In the genomic region with DNA sequence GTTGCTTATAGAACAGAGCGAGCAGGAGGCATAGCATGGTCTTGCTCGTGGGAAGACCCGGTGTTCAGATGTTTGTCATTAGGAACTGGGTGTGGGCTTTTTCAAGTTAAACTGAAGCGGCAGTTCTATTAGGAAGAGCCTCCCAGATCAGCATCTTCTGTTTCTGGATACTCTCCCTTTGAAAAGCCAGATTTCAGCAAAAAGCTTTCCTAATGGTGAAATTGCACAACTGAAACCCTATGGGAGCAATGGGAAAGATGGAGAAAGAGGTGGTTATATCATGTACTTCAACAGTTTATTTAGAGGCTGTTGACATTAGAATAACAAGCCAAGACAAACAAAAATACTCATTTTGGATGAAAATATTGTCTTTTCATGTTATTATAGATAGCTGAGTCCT, we compare ENCODE assay signal across 17 cellular contexts. TPM values are rescaled to one million over a fixed set of nuclear protein-coding genes. Genes with fewer than 3 reads are reported as not detected.
"Had no signal": no experiment of that assay in that cellular context is flagged by ENCODE, and none has a peak within 500 bp of the region (broad histone marks: within the 10 kb centered on the region; RNA-seq: fewer than 3 reads in every experiment).

No MANE protein-coding gene starts in this region.

RNA-seq across cellular contexts. Expression of a gene that starts 12.4 kb away (rescaled TPM):
- total RNA-seq: natural killer cell treated with Interleukin-12 subunit alpha and Interleukin-12 subunit beta and Interleukin-15 and Interleukin-18, amount 100 ng/mL, for 72 hours had no signal
- polyA plus RNA-seq: naive thymus-derived CD4-positive, alpha-beta T cell had no signal

RNA-seq across cellular contexts. Expression of a gene that starts 41.3 kb away (rescaled TPM):
- total RNA-seq: heart right ventricle; hepatocyte; kidney epithelial cell; left ventricle myocardium inferior; lung microvascular endothelial cell; mesenteric fat pad; myocyte; natural killer cell treated with Interleukin-12 subunit alpha and Interleukin-12 subunit beta and Interleukin-15 and Interleukin-18, amount 100 ng/mL, for 72 hours; neural crest cell; osteoblast; prostate gland; skeletal muscle tissue; testis; transverse colon; urinary bladder had no signal
- polyA plus RNA-seq: heart right ventricle; hepatocyte; naive thymus-derived CD4-positive, alpha-beta T cell; smooth muscle cell; urinary bladder had no signal
